Comparison of ENCODE assay signal across 9 cellular contexts in the genomic region with DNA sequence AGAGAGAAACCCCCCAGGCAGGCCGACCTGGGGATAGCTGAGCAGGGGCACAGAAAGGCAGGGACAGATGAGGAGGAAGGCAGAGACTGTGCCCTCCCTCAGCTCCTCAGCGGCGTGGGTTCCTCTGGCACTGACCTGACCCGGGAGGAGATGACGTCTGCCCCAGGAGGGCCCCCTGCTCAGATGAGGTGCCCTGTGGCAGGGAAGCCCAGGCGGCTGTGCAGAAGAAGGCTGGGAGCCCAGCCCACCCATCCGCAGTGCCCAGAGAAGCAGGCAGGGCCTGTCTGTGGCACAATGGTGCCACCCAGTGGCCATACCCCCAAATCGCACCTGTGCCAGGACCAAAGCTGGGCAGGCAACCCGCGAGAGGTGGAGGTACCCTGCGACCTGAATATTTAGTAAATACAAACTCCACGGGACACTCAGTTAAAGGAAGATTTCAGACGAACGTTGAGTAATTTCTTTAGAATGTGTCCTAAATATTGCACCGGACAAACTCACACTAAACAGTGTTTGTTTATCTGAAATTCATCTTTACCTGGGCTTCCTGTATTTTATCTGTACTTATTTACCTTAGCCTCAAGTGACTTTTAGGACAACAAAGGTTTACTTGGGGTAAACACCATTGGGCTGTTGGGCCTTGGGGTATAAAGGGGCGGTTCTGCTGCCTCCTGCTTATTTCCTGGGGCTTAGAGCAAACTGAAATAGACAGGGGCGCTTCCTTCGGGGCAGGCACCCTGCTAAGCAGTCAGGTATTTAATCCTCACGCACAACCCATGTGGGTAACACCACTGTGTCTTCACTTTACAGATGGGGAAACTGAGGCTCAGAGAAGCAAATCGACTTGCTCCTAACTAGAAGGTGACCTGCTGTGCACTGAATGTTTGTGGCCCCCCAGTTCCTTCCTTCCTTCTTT. TPM values are rescaled to one million over a fixed set of nuclear protein-coding genes. Genes with fewer than 3 reads are reported as not detected.
DNase-seq lines count a peak whose midpoint lies in the region; ATAC-seq, FAIRE-seq and TF ChIP-seq lines count a peak whose summit lies in the region.
"Had no signal": no experiment of that assay in that cellular context is flagged by ENCODE, and none has a peak within 500 bp of the region (broad histone marks: within the 10 kb centered on the region; RNA-seq: fewer than 3 reads in every experiment).

No MANE protein-coding gene starts in this region.

- BruUV-seq in K562 (replicated peaks; lab: Mats Ljungman, UMichigan), result no TSS peak

- peaks cover 0 to 3% of the 10 kb centered on the region in 2 experiments; a peak in 1 of 5 replicates for H3K4me1 ChIP-seq in K562 (replicated peaks in 1 of 2; ENCODE audit: control insufficient read depth in 2 of 2, insufficient read depth in 2 of 2, low read length in 2 of 2)

- peaks cover 3 to 4% (median 4%) of the 10 kb centered on the region in 3 donors for H3K27me3 Mint-ChIP-seq in immature natural killer cell (ENCODE audit: low read depth in 3 of 3)

- intact Hi-C loops in K562 (cut with micrococcal nuclease), result loop anchor here (1.0 to 10.0 kb wide), 2 partner anchors 230 to 313 kb away; no protein-coding TSS in a partner anchor

- no peak for TF ChIP-seq POLR2A in K562 (conservative IDR thresholded peaks at IDR 0.05)

- peak; percentile 89 for ATAC-seq in GM21360 (IDR thresholded peaks at IDR 0.05; ENCODE audit: unreplicated experiment)
- ATAC-seq in K562, result peak; percentile 87

- H3K36me3 Mint-ChIP-seq in immature natural killer cell, result no peaks in the 10 kb centered on the region

- TF ChIP-seq RAD21 in K562 (CRISPR knock-in tag; conservative IDR thresholded peaks at IDR 0.05 in 1 of 2, IDR thresholded peaks at IDR 0.05 in 1 of 2), result peak in 1 of 2 experiments; percentile 77; a peak in 3 of 4 replicates

- H3K4me3 ChIP-seq in K562, result no peak overlapping the region

- no peaks in the 10 kb centered on the region for H3K36me3 ChIP-seq in K562 (ENCODE audit: control insufficient read depth, insufficient read depth, low read length)

- WGBS in K562 (ENCODE audit: insufficient coverage, low coverage, missing lambda C conversion rate), result 3% methylated on average over 20 of the region's 20 CpGs

- H3K27ac ChIP-seq in K562 (ENCODE audit: extremely low read depth, low read depth, low read length), result no peak overlapping the region

- no peaks in the 10 kb centered on the region for H3K9me3 ChIP-seq in K562 (replicated peaks; ENCODE audit: control insufficient read depth, insufficient read depth, low read depth, low read length)

- H3K9me3 Mint-ChIP-seq in immature natural killer cell, result peaks cover 0 to 4% (median 2%) of the 10 kb centered on the region in 6 donors

- H3K9me1 ChIP-seq in K562 (ENCODE audit: control insufficient read depth, insufficient read depth, low read length), result no peaks in the 10 kb centered on the region

- TF ChIP-seq CTCF in K562 (IDR thresholded peaks at IDR 0.05 in 2 of 3, conservative IDR thresholded peaks at IDR 0.05 in 1 of 3; ENCODE audit: insufficient read depth in 2 of 3, low read depth in 1 of 3, low read length in 3 of 3), result peak; percentile 72 to 77 (median 75)

- in situ Hi-C loops in K562 (cut with MboI), result no loop called here

- no peak overlapping the region for H3K4me3 Mint-ChIP-seq in immature natural killer cell

- peaks cover 0 to 13% of the 10 kb centered on the region in 2 experiments; a peak in 1 of 5 replicates for H3K27me3 ChIP-seq in K562 (ENCODE audit: control insufficient read depth in 2 of 2, insufficient read depth in 2 of 2, low read length in 2 of 2)

- H2AFZ ChIP-seq in K562 (ENCODE audit: low read depth, low read length), result no peak overlapping the region

- no peak overlapping the region for H3K27ac Mint-ChIP-seq in immature natural killer cell

- peak; percentile 16 for DNase-seq in DMS 273 treated with DMSO at 0.1 percent for 48 hours (lab: John Stamatoyannopoulos, UW)
- peak; percentile 82 for DNase-seq in HuH-7.5 (ENCODE audit: low spot score)
- peak; percentile 37 for DNase-seq in T-helper 9 cell
- DNase-seq in K562 (ENCODE audit: extremely low read depth in 1 of 4, low spot score in 3 of 4), result peak; percentile 48 to 80 (median 74)
- DNase-seq in immature natural killer cell, result peak; percentile 14 to 38 (median 33)
- DNase-seq in stimulated activated CD4-positive, alpha-beta T cell treated with anti-CD3 and anti-CD28 coated beads, Interleukin-15, amount 100 ng/mL, for 48 hours (ENCODE audit: low read depth in 2 of 2), result peak; percentile 35 to 59
- no peak for DNase-seq in dedifferentiated amniotic fluid mesenchymal stem cell (ENCODE audit: extremely low spot score)

- no peaks in the 10 kb centered on the region for H3K79me2 ChIP-seq in K562 (ENCODE audit: control insufficient read depth, insufficient read depth, low read length)

- no peaks in the 10 kb centered on the region for H3K4me1 Mint-ChIP-seq in immature natural killer cell

- no peak overlapping the region for H3K9ac ChIP-seq in K562 (ENCODE audit: insufficient read depth in 1 of 2, low read depth in 2 of 2, low read length in 2 of 2)

- H4K20me1 ChIP-seq in K562 (replicated peaks; ENCODE audit: control insufficient read depth, insufficient read depth, low read length), result no peaks in the 10 kb centered on the region; the same call in 1 of the 2 replicates

- TF ChIP-seq EP300 in K562 (IDR thresholded peaks at IDR 0.05; ENCODE audit: low read length), result no peak

- H3K4me2 ChIP-seq in K562 (ENCODE audit: insufficient read depth, low read length), result no peak overlapping the region

- POLR2A ChIA-PET in K562 (lab: Yijun Ruan, JAX), result interaction anchor here (0.6 kb wide), 1 partner anchor 442 kb away, joined by 3 read pairs; no protein-coding TSS in a partner anchor

- FAIRE-seq in K562 (lab: Jason Lieb, UNC), result peak; percentile 23
- FAIRE-seq: colon had no signal

- CTCF ChIA-PET in K562 (lab: Yijun Ruan, JAX; ENCODE audit: low intra/inter-chr PET ratio), result interaction anchor here (0.7 kb wide), 1 partner anchor 230 kb away, joined by 3 read pairs; no protein-coding TSS in a partner anchor

TF ChIP-seq in K562, 482 proteins besides CTCF, POLR2A, EP300 and RAD21 (continues in another document):
- TF ChIP-seq ZNF24 (IDR thresholded peaks at IDR 0.05) (peak; percentile 26; the same call in 1 of the 2 replicates), STAG1 (CRISPR knock-in tag; IDR thresholded peaks at IDR 0.05; ENCODE audit: borderline replicate concordance) (0 out of 2 replicates have a peak, but pooled peaks have one; percentile 21), PPARD (CRISPR knock-in tag; IDR thresholded peaks at IDR 0.05) (no peak), SMC3 (conservative IDR thresholded peaks at IDR 0.05; ENCODE audit: insufficient read depth, low read depth, low read length) (peak; percentile 63), RB1 (IDR thresholded peaks at IDR 0.05; ENCODE audit: low read depth) (peak; percentile 34; the same call in 1 of the 2 replicates)
- TF ChIP-seq, protein P1, sequence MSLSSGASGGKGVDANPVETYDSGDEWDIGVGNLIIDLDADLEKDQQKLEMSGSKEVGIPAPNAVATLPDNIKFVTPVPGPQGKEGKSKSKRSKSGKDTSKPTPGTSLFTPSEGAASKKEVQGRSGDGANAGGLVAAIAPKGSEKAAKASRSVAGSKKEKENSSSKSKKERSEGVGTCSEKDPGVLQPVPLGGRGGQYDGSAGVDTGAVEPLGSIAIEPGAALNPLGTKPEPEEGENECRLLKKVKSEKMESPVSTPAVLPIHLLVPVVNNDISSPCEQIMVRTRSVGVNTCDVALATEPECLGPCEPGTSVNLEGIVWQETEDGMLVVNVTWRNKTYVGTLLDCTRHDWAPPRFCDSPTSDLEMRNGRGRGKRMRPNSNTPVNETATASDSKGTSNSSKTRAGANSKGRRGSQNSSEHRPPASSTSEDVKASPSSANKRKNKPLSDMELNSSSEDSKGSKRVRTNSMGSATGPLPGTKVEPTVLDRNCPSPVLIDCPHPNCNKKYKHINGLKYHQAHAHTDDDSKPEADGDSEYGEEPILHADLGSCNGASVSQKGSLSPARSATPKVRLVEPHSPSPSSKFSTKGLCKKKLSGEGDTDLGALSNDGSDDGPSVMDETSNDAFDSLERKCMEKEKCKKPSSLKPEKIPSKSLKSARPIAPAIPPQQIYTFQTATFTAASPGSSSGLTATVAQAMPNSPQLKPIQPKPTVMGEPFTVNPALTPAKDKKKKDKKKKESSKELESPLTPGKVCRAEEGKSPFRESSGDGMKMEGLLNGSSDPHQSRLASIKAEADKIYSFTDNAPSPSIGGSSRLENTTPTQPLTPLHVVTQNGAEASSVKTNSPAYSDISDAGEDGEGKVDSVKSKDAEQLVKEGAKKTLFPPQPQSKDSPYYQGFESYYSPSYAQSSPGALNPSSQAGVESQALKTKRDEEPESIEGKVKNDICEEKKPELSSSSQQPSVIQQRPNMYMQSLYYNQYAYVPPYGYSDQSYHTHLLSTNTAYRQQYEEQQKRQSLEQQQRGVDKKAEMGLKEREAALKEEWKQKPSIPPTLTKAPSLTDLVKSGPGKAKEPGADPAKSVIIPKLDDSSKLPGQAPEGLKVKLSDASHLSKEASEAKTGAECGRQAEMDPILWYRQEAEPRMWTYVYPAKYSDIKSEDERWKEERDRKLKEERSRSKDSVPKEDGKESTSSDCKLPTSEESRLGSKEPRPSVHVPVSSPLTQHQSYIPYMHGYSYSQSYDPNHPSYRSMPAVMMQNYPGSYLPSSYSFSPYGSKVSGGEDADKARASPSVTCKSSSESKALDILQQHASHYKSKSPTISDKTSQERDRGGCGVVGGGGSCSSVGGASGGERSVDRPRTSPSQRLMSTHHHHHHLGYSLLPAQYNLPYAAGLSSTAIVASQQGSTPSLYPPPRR (CRISPR knock-in tag; IDR thresholded peaks at IDR 0.05; ENCODE audit: borderline replicate concordance), result no peak

RNA-seq across cellular contexts. Expression of a gene that starts 46.5 kb away (rescaled TPM):
- total RNA-seq in K562 (2011; cell fraction: chromatin; rRNA removed; ENCODE audit: low replicate concordance), result not detected in 2 replicates
- total RNA-seq in K562 (2011; cell fraction: nucleolus; rRNA removed), result not detected in 2 replicates
- not detected in 2 replicates for total RNA-seq in K562 (2011; cell fraction: nucleoplasm; rRNA removed)
- total RNA-seq in K562 (2014; rRNA removed) (not detected in 2 replicates), K562 (2014; rRNA removed; fragmentation: Illumina TruSeq; extraction: Trizol) (not detected in 2 replicates), K562 (2015; rRNA removed; fragmentation: Illumina TruSeq; extraction: Trizol) (not detected in 2 replicates), K562 (2021) (not detected in 2 replicates)
- polyA plus RNA-seq in K562 (2011; rRNA removed) (not detected in 2 replicates), K562 (2014; fragmentation: Illumina TruSeq; extraction: Trizol) (not detected in 2 replicates), K562 (2014; fragmentation: Nextera tagmentation; extraction: Ambion mirVana) (not detected), K562 (2014; rRNA removed) (not detected in 2 replicates), immature natural killer cell (not detected)
- not detected in 2 replicates for polyA plus RNA-seq in K562 (2011; cell fraction: cytosol; rRNA removed)
- not detected in 2 replicates for polyA plus RNA-seq in K562 (2011; cell fraction: nucleus; rRNA removed)
- not detected in 2 replicates for polyA plus RNA-seq in K562 (2012)
- polyA minus RNA-seq in K562 (2011; rRNA and poly(A)+ RNA removed), result not detected in 2 replicates
- polyA minus RNA-seq in K562 (2011; cell fraction: cytosol; rRNA and poly(A)+ RNA removed), result not detected in 2 replicates
- polyA minus RNA-seq in K562 (2011; cell fraction: nucleus; rRNA and poly(A)+ RNA removed), result not detected in 2 replicates
